Comparison of ENCODE assay signal across 1 cellular context in genomic region chr3:66242788-66243463, GRCh38.
TF ChIP-seq lines count a peak whose summit lies in the region.

No MANE protein-coding gene starts in this region.

TF ChIP-seq in K562, 482 proteins besides CTCF, POLR2A, EP300 and RAD21 (continued from another document):
- TF ChIP-seq ZNF507 (tag; conservative IDR thresholded peaks at IDR 0.05), result peak; percentile 81; the same call in 1 of the 2 replicates
